1 cellular context compared by ENCODE assay signal in the genomic region with DNA sequence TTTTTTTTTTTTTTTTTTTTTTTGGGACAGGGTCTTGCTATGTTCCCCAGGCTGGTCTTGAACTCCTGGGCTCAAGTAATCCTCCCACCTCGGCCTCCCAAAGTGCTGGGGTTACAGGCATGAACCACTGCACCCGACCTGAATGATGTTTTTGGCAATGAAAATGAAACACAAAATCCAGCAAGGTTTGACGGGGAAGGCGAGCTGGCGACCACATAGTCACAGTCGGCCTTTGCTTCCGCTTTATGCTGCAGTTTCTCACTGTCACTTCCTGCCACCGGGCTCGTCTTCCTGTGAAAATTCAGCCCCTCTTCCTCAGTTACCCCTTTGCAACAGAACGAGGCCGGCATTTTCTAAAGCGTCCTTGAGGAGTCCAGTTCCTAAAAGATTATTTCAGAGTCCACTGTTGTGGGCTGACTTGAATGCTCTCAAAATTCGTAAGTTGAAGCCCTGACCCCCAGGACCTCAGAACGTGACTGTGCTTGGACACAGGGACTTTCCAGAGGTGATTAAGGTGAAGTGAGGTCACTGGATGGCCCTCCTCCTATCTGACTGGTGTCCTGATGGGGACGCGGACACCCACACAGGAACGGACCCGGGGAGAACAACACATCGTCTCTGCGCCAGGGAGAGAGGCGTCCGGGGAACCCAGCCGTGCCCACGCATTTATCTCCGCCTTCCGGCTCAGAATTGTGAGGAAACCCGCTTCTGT.
A peak's percentile ranks its signal among the peaks of the same experiment; 100 is the strongest.
TF ChIP-seq lines count a peak whose summit lies in the region.

No MANE protein-coding gene starts in this region.

TF ChIP-seq in K562, 482 proteins besides CTCF, POLR2A, EP300 and RAD21 (continued from another document and continues in another):
- TF ChIP-seq, protein P1, sequence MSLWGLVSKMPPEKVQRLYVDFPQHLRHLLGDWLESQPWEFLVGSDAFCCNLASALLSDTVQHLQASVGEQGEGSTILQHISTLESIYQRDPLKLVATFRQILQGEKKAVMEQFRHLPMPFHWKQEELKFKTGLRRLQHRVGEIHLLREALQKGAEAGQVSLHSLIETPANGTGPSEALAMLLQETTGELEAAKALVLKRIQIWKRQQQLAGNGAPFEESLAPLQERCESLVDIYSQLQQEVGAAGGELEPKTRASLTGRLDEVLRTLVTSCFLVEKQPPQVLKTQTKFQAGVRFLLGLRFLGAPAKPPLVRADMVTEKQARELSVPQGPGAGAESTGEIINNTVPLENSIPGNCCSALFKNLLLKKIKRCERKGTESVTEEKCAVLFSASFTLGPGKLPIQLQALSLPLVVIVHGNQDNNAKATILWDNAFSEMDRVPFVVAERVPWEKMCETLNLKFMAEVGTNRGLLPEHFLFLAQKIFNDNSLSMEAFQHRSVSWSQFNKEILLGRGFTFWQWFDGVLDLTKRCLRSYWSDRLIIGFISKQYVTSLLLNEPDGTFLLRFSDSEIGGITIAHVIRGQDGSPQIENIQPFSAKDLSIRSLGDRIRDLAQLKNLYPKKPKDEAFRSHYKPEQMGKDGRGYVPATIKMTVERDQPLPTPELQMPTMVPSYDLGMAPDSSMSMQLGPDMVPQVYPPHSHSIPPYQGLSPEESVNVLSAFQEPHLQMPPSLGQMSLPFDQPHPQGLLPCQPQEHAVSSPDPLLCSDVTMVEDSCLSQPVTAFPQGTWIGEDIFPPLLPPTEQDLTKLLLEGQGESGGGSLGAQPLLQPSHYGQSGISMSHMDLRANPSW (CRISPR knock-in tag; IDR thresholded peaks at IDR 0.05) = no peak
- TF ChIP-seq PTBP1 (IDR thresholded peaks at IDR 0.05; ENCODE audit: low read depth, low read length) (no peak), CREM (IDR thresholded peaks at IDR 0.05; ENCODE audit: low read depth) (no peak), BDP1 (IDR thresholded peaks at IDR 0.05; ENCODE audit: insufficient read depth, insufficient read length) (no peak), PHF8 (IDR thresholded peaks at IDR 0.05; ENCODE audit: borderline replicate concordance, low read length) (peak; percentile 38; the same call in 1 of the 2 replicates), ZNF639 (CRISPR knock-in tag; conservative IDR thresholded peaks at IDR 0.05 in 1 of 2, IDR thresholded peaks at IDR 0.05 in 1 of 2) (0 out of 4 replicates have a peak, but pooled peaks of 1 of the 2 experiments have one; percentile 13), NR2F6 (CRISPR knock-in tag; IDR thresholded peaks at IDR 0.05) (no peak), GATAD2B (IDR thresholded peaks at IDR 0.05; ENCODE audit: borderline replicate concordance) (no peak), MYC (IDR thresholded peaks at IDR 0.05; ENCODE audit: low read depth, low read length) (no peak), MYC (CRISPR knock-in tag; IDR thresholded peaks at IDR 0.05; ENCODE audit: borderline replicate concordance, low read depth) (no peak), JUND (IDR thresholded peaks at IDR 0.05; ENCODE audit: borderline replicate concordance, low read depth, low read length) (0 out of 2 replicates have a peak, but pooled peaks have one; percentile 3), JUND (tag; IDR thresholded peaks at IDR 0.05; ENCODE audit: borderline replicate concordance, low read depth, low read length) (no peak), VEZF1 (CRISPR knock-in tag; IDR thresholded peaks at IDR 0.05) (peak; percentile 19; the same call in 1 of the 2 replicates), ZNF277 (CRISPR knock-in tag; IDR thresholded peaks at IDR 0.05; ENCODE audit: borderline replicate concordance) (no peak), ZNF3 (CRISPR knock-in tag; IDR thresholded peaks at IDR 0.05) (no peak), PHB (CRISPR knock-in tag; IDR thresholded peaks at IDR 0.05) (no peak), SPI1 (IDR thresholded peaks at IDR 0.05; ENCODE audit: borderline replicate concordance, low read depth, low read length) (0 out of 2 replicates have a peak, but pooled peaks have one; percentile 42), SMARCB1 (IDR thresholded peaks at IDR 0.05; ENCODE audit: insufficient read length, low read depth) (no peak), KDM1A (IDR thresholded peaks at IDR 0.05) (no peak), NCOR1 (IDR thresholded peaks at IDR 0.05) (no peak), TAF7 (tag; IDR thresholded peaks at IDR 0.05) (peak; percentile 8; the same call in 1 of the 2 replicates), ZNF23 (CRISPR knock-in tag; IDR thresholded peaks at IDR 0.05) (no peak), TFAM (CRISPR knock-in tag; conservative IDR thresholded peaks at IDR 0.05) (no peak), NR4A1 (CRISPR knock-in tag; IDR thresholded peaks at IDR 0.05) (no peak), NR4A1 (tag; IDR thresholded peaks at IDR 0.05) (peak; percentile 46; the same call in 1 of the 2 replicates), ZNF699 (CRISPR knock-in tag; IDR thresholded peaks at IDR 0.05; ENCODE audit: insufficient replicate concordance) (no peak), ETS2 (tag; IDR thresholded peaks at IDR 0.05; ENCODE audit: borderline replicate concordance, poor library complexity, severe bottlenecking) (no peak), LEF1 (IDR thresholded peaks at IDR 0.05) (peak; percentile 35; the same call in 1 of the 2 replicates)
- TF ChIP-seq, protein P2, sequence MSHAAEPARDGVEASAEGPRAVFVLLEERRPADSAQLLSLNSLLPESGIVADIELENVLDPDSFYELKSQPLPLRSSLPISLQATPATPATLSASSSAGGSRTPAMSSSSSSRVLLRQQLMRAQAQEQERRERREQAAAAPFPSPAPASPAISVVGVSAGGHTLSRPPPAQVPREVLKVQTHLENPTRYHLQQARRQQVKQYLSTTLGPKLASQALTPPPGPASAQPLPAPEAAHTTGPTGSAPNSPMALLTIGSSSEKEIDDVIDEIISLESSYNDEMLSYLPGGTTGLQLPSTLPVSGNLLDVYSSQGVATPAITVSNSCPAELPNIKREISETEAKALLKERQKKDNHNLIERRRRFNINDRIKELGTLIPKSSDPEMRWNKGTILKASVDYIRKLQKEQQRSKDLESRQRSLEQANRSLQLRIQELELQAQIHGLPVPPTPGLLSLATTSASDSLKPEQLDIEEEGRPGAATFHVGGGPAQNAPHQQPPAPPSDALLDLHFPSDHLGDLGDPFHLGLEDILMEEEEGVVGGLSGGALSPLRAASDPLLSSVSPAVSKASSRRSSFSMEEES (CRISPR knock-in tag; IDR thresholded peaks at IDR 0.05) = no peak
- TF ChIP-seq, protein P3, sequence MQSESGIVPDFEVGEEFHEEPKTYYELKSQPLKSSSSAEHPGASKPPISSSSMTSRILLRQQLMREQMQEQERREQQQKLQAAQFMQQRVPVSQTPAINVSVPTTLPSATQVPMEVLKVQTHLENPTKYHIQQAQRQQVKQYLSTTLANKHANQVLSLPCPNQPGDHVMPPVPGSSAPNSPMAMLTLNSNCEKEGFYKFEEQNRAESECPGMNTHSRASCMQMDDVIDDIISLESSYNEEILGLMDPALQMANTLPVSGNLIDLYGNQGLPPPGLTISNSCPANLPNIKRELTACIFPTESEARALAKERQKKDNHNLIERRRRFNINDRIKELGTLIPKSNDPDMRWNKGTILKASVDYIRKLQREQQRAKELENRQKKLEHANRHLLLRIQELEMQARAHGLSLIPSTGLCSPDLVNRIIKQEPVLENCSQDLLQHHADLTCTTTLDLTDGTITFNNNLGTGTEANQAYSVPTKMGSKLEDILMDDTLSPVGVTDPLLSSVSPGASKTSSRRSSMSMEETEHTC (IDR thresholded peaks at IDR 0.05) = no peak
- TF ChIP-seq, protein P4, sequence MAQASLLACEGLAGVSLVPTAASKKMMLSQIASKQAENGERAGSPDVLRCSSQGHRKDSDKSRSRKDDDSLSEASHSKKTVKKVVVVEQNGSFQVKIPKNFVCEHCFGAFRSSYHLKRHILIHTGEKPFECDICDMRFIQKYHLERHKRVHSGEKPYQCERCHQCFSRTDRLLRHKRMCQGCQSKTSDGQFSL (CRISPR knock-in tag; IDR thresholded peaks at IDR 0.05) = no peak
- TF ChIP-seq, protein P4 (tag; IDR thresholded peaks at IDR 0.05) = no peak
- TF ChIP-seq, protein P5, sequence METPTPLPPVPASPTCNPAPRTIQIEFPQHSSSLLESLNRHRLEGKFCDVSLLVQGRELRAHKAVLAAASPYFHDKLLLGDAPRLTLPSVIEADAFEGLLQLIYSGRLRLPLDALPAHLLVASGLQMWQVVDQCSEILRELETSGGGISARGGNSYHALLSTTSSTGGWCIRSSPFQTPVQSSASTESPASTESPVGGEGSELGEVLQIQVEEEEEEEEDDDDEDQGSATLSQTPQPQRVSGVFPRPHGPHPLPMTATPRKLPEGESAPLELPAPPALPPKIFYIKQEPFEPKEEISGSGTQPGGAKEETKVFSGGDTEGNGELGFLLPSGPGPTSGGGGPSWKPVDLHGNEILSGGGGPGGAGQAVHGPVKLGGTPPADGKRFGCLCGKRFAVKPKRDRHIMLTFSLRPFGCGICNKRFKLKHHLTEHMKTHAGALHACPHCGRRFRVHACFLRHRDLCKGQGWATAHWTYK (CRISPR knock-in tag; IDR thresholded peaks at IDR 0.05) = peak; percentile 35; the same call in 1 of the 2 replicates
- TF ChIP-seq, protein P6, sequence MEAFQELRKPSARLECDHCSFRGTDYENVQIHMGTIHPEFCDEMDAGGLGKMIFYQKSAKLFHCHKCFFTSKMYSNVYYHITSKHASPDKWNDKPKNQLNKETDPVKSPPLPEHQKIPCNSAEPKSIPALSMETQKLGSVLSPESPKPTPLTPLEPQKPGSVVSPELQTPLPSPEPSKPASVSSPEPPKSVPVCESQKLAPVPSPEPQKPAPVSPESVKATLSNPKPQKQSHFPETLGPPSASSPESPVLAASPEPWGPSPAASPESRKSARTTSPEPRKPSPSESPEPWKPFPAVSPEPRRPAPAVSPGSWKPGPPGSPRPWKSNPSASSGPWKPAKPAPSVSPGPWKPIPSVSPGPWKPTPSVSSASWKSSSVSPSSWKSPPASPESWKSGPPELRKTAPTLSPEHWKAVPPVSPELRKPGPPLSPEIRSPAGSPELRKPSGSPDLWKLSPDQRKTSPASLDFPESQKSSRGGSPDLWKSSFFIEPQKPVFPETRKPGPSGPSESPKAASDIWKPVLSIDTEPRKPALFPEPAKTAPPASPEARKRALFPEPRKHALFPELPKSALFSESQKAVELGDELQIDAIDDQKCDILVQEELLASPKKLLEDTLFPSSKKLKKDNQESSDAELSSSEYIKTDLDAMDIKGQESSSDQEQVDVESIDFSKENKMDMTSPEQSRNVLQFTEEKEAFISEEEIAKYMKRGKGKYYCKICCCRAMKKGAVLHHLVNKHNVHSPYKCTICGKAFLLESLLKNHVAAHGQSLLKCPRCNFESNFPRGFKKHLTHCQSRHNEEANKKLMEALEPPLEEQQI (IDR thresholded peaks at IDR 0.05) = no peak
- TF ChIP-seq, protein P7, sequence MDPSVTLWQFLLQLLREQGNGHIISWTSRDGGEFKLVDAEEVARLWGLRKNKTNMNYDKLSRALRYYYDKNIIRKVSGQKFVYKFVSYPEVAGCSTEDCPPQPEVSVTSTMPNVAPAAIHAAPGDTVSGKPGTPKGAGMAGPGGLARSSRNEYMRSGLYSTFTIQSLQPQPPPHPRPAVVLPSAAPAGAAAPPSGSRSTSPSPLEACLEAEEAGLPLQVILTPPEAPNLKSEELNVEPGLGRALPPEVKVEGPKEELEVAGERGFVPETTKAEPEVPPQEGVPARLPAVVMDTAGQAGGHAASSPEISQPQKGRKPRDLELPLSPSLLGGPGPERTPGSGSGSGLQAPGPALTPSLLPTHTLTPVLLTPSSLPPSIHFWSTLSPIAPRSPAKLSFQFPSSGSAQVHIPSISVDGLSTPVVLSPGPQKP (CRISPR knock-in tag; IDR thresholded peaks at IDR 0.05) = no peak
